Comparison of ENCODE assay signal across 8 cellular contexts in the genomic region with DNA sequence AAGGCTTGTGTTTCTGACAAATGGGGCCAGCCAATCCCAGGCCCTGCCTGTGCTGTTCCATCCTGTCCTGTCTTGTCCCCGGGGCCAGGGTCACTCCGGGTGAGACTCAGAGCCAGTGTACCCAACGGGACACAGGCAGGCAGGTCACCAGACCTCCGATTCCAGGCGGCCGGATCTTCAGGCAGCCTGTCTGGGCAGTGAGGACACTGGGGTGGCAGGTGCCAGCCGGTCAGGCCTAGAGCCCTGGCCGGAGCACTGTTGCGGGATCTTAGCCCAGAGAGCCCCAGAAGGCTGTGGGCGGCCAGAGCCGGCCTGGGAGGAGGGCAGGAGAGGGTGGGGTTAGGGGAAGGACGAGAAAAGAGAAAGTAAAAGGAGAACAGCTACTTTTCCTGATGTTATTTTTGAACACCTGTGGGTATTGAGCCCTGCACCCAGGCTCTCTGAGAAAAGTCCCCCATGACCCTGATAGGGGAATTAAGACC. TPM values are rescaled to one million over a fixed set of nuclear protein-coding genes. Genes with fewer than 3 reads are reported as not detected.
DNase-seq lines count a peak whose midpoint lies in the region; FAIRE-seq and TF ChIP-seq lines count a peak whose summit lies in the region.

No MANE protein-coding gene starts in this region.

- WGBS in liver: 2% methylated on average over 12 of the region's 12 CpGs

- TF ChIP-seq CTCF in HL-60 (IDR thresholded peaks at IDR 0.05; ENCODE audit: insufficient read depth, low read length): no peak
- TF ChIP-seq CTCF in ascending aorta (IDR thresholded peaks at IDR 0.05): no peak
- no peak for TF ChIP-seq CTCF in liver (IDR thresholded peaks at IDR 0.05; ENCODE audit: low read depth, low read length, missing input control)

- TF ChIP-seq POLR2A in H54 (IDR thresholded peaks at IDR 0.05; ENCODE audit: low read depth, low read length): no peak

- H3K9me3 ChIP-seq in ascending aorta (no peaks in the 10 kb centered on the region), liver (ENCODE audit: control insufficient read depth in 4 of 4, low read length in 3 of 4) (no peaks in the 10 kb centered on the region)

- no peaks in the 10 kb centered on the region for H3K9me3 Mint-ChIP-seq in activated naive CD4-positive, alpha-beta T cell treated with anti-CD3 and anti-CD28 coated beads for 36 hours

- H3K9ac ChIP-seq in liver (ENCODE audit: low read depth in 1 of 2, low read length in 2 of 2): peak overlapping the region; percentile 63 to 69

- H3K36me3 ChIP-seq in ascending aorta: no peaks in the 10 kb centered on the region
- H3K36me3 ChIP-seq in liver (ENCODE audit: control insufficient read depth in 4 of 4, insufficient read depth in 3 of 4, low read depth in 1 of 4, low read length in 3 of 4): no peaks in the 10 kb centered on the region

- no peaks in the 10 kb centered on the region for H3K27me3 Mint-ChIP-seq in activated naive CD4-positive, alpha-beta T cell treated with anti-CD3 and anti-CD28 coated beads for 36 hours (ENCODE audit: low read depth)

- DNase-seq in activated naive CD4-positive, alpha-beta T cell treated with anti-CD3 and anti-CD28 coated beads for 36 hours: peak; percentile 37
- DNase-seq in activated naive CD4-positive, alpha-beta T cell treated with anti-CD3 and anti-CD28 coated beads, Interleukin-2, amount 50 U/mL, for 16 hours: no peak
- DNase-seq in HL-60 (ENCODE audit: low read depth in 1 of 2, low spot score in 1 of 2): peak in 1 of 2 experiments; percentile 43
- peak; percentile 76 to 85 for DNase-seq in ascending aorta (ENCODE audit: low spot score in 2 of 2)
- peak; percentile 13 for DNase-seq in superior temporal gyrus (ENCODE audit: extremely low spot score)
- no peak for DNase-seq in H54 (ENCODE audit: insufficient read length, low spot score)
- no peak for DNase-seq in NCI-H187 treated with DMSO at 0.1 percent for 48 hours (lab: John Stamatoyannopoulos, UW)

- peak overlapping the region; percentile 60 for H3K4me3 Mint-ChIP-seq in activated naive CD4-positive, alpha-beta T cell treated with anti-CD3 and anti-CD28 coated beads for 36 hours

- H3K4me3 ChIP-seq in HL-60 (replicated peaks; ENCODE audit: insufficient read depth, low read length) (peak overlapping the region; percentile 18), ascending aorta (peak overlapping the region; percentile 56 to 74), liver (ENCODE audit: low read depth in 1 of 3, low read length in 3 of 3) (peak overlapping the region in 2 of 3 donors; percentile 19 to 33)

- CTCF ChIA-PET in activated naive CD4-positive, alpha-beta T cell treated with anti-CD3 and anti-CD28 coated beads for 36 hours (lab: Charles Lee): interaction anchor here (0.6 to 2.9 kb wide), 16 partner anchors 21 to 727 kb away, joined by 3 to 24 read pairs (median 5); a partner anchor contains a TSS

- H3K4me1 ChIP-seq in ascending aorta: peaks cover 16 to 39% of the 10 kb centered on the region in 2 donors
- H3K4me1 ChIP-seq in liver (ENCODE audit: control insufficient read depth in 4 of 4, insufficient read depth in 4 of 4, low read length in 3 of 4): peaks cover 14 to 51% (median 43%) of the 10 kb centered on the region in 4 donors

- H3K27ac Mint-ChIP-seq in activated naive CD4-positive, alpha-beta T cell treated with anti-CD3 and anti-CD28 coated beads for 36 hours: peak overlapping the region; percentile 85

- H3K27me3 ChIP-seq in HL-60 (ENCODE audit: insufficient read depth, poor library complexity, severe bottlenecking) (no peaks in the 10 kb centered on the region), ascending aorta (no peaks in the 10 kb centered on the region), liver (ENCODE audit: control insufficient read depth in 4 of 4, insufficient read depth in 4 of 4, low read length in 3 of 4) (no peaks in the 10 kb centered on the region)

- H3K4me1 Mint-ChIP-seq in activated naive CD4-positive, alpha-beta T cell treated with anti-CD3 and anti-CD28 coated beads for 36 hours (ENCODE audit: low read depth): peaks cover 40% of the 10 kb centered on the region

- peak; percentile 16 to 50 for TF ChIP-seq RAD21 in liver (IDR thresholded peaks at IDR 0.05)

- FAIRE-seq in H54 (lab: Jason Lieb, UNC): no peak

- H3K27ac ChIP-seq in HL-60 (replicated peaks) (peak overlapping the region; percentile 93), ascending aorta (peak overlapping the region; percentile 97 to 98), liver (ENCODE audit: low read depth in 1 of 2, low read length in 2 of 2) (peak overlapping the region; percentile 95 to 97)

- intact Hi-C loops in activated naive CD4-positive, alpha-beta T cell treated with anti-CD3 and anti-CD28 coated beads for 36 hours (cut with micrococcal nuclease): loop anchor here (2.0 kb wide), 2 partner anchors 265 to 317 kb away; no protein-coding TSS in a partner anchor
- intact Hi-C loops in ascending aorta (cut with DNase I): no loop called here

- H3K36me3 Mint-ChIP-seq in activated naive CD4-positive, alpha-beta T cell treated with anti-CD3 and anti-CD28 coated beads for 36 hours (ENCODE audit: low read depth): no peaks in the 10 kb centered on the region

TF ChIP-seq in liver, 16 proteins besides CTCF, POLR2A, EP300 and RAD21 (continues in another document):
- TF ChIP-seq TAF1 (conservative IDR thresholded peaks at IDR 0.05) (peak; percentile 20), NR2F2 (IDR thresholded peaks at IDR 0.05) (peak; percentile 56), HNF4A (conservative IDR thresholded peaks at IDR 0.05) (peak; percentile 76 to 80), GABPA (IDR thresholded peaks at IDR 0.05 in 1 of 2, conservative IDR thresholded peaks at IDR 0.05 in 1 of 2) (peak in 1 of 2 donors; percentile 45), JUND (IDR thresholded peaks at IDR 0.05) (peak in 1 of 2 donors; percentile 27), SP1 (IDR thresholded peaks at IDR 0.05) (peak; percentile 90), FOXA1 (IDR thresholded peaks at IDR 0.05) (no peak), YY1 (IDR thresholded peaks at IDR 0.05) (peak; percentile 46), FOXA2 (IDR thresholded peaks at IDR 0.05) (peak; percentile 11)
- TF ChIP-seq, protein P1, sequence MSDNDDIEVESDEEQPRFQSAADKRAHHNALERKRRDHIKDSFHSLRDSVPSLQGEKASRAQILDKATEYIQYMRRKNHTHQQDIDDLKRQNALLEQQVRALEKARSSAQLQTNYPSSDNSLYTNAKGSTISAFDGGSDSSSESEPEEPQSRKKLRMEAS (IDR thresholded peaks at IDR 0.05): no peak
- TF ChIP-seq, protein P2, sequence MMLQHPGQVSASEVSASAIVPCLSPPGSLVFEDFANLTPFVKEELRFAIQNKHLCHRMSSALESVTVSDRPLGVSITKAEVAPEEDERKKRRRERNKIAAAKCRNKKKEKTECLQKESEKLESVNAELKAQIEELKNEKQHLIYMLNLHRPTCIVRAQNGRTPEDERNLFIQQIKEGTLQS (IDR thresholded peaks at IDR 0.05): no peak
- TF ChIP-seq, protein P3, sequence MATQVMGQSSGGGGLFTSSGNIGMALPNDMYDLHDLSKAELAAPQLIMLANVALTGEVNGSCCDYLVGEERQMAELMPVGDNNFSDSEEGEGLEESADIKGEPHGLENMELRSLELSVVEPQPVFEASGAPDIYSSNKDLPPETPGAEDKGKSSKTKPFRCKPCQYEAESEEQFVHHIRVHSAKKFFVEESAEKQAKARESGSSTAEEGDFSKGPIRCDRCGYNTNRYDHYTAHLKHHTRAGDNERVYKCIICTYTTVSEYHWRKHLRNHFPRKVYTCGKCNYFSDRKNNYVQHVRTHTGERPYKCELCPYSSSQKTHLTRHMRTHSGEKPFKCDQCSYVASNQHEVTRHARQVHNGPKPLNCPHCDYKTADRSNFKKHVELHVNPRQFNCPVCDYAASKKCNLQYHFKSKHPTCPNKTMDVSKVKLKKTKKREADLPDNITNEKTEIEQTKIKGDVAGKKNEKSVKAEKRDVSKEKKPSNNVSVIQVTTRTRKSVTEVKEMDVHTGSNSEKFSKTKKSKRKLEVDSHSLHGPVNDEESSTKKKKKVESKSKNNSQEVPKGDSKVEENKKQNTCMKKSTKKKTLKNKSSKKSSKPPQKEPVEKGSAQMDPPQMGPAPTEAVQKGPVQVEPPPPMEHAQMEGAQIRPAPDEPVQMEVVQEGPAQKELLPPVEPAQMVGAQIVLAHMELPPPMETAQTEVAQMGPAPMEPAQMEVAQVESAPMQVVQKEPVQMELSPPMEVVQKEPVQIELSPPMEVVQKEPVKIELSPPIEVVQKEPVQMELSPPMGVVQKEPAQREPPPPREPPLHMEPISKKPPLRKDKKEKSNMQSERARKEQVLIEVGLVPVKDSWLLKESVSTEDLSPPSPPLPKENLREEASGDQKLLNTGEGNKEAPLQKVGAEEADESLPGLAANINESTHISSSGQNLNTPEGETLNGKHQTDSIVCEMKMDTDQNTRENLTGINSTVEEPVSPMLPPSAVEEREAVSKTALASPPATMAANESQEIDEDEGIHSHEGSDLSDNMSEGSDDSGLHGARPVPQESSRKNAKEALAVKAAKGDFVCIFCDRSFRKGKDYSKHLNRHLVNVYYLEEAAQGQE (IDR thresholded peaks at IDR 0.05): peak; percentile 46
- TF ChIP-seq, protein P4, sequence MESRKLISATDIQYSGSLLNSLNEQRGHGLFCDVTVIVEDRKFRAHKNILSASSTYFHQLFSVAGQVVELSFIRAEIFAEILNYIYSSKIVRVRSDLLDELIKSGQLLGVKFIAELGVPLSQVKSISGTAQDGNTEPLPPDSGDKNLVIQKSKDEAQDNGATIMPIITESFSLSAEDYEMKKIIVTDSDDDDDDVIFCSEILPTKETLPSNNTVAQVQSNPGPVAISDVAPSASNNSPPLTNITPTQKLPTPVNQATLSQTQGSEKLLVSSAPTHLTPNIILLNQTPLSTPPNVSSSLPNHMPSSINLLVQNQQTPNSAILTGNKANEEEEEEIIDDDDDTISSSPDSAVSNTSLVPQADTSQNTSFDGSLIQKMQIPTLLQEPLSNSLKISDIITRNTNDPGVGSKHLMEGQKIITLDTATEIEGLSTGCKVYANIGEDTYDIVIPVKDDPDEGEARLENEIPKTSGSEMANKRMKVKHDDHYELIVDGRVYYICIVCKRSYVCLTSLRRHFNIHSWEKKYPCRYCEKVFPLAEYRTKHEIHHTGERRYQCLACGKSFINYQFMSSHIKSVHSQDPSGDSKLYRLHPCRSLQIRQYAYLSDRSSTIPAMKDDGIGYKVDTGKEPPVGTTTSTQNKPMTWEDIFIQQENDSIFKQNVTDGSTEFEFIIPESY (IDR thresholded peaks at IDR 0.05): peak; percentile 20

RNA-seq across cellular contexts. Expression of a gene that starts 27.6 kb away (rescaled TPM):
- total RNA-seq in activated naive CD4-positive, alpha-beta T cell treated with anti-CD3 and anti-CD28 coated beads for 36 hours: 1,000 to 10,000 TPM; 7,750 to 8,015 TPM
- total RNA-seq in ascending aorta (9,307 TPM), liver (1,000 to 10,000 TPM in 1 of 2 donors, 100 to 1,000 TPM in 1; 890 to 1,625 TPM)
- 1,000 to 10,000 TPM; 1,432 to 1,671 TPM for polyA plus RNA-seq in liver

RNA-seq across cellular contexts. Expression of a gene that starts 34.7 kb away (rescaled TPM):
- 10 to 100 TPM; 17.9 to 18.4 TPM for total RNA-seq in activated naive CD4-positive, alpha-beta T cell treated with anti-CD3 and anti-CD28 coated beads for 36 hours
- total RNA-seq in ascending aorta (129 TPM), liver (10 to 100 TPM; 17.2 to 66.1 TPM)
- polyA plus RNA-seq in liver: 10 to 100 TPM in 1 of 2 donors, 1 to 10 TPM in 1; 2.0 to 22.3 TPM

RNA-seq across cellular contexts. Expression of a gene that starts 44.4 kb away (rescaled TPM):
- 1 to 10 TPM; 7.0 to 7.1 TPM for total RNA-seq in activated naive CD4-positive, alpha-beta T cell treated with anti-CD3 and anti-CD28 coated beads for 36 hours
- total RNA-seq in ascending aorta: 31.7 TPM
- total RNA-seq in liver: 1 to 10 TPM; 4.6 to 5.4 TPM
- 1 to 10 TPM; 1.7 to 2.7 TPM for polyA plus RNA-seq in liver

Comparison
In these comparisons a context has a peak if more than half of its experiments do, and no peak if none do; other contexts are left out.
1. DNase-seq: peak in activated naive CD4-positive, alpha-beta T cell treated with anti-CD3 and anti-CD28 coated beads for 36 hours (single experiment), ascending aorta (2 of 2) and superior temporal gyrus (single experiment); none in activated naive CD4-positive, alpha-beta T cell treated with anti-CD3 and anti-CD28 coated beads, Interleukin-2, amount 50 U/mL, for 16 hours (single experiment), H54 (single experiment) and NCI-H187 treated with DMSO at 0.1 percent for 48 hours (single experiment).
2. Peak in every context shown above with its lines, with median percentiles within 50 percentile points of each other: H3K27ac ChIP-seq and H3K4me3 ChIP-seq.